Comparison of ENCODE assay signal across 11 cellular contexts in the genomic region with DNA sequence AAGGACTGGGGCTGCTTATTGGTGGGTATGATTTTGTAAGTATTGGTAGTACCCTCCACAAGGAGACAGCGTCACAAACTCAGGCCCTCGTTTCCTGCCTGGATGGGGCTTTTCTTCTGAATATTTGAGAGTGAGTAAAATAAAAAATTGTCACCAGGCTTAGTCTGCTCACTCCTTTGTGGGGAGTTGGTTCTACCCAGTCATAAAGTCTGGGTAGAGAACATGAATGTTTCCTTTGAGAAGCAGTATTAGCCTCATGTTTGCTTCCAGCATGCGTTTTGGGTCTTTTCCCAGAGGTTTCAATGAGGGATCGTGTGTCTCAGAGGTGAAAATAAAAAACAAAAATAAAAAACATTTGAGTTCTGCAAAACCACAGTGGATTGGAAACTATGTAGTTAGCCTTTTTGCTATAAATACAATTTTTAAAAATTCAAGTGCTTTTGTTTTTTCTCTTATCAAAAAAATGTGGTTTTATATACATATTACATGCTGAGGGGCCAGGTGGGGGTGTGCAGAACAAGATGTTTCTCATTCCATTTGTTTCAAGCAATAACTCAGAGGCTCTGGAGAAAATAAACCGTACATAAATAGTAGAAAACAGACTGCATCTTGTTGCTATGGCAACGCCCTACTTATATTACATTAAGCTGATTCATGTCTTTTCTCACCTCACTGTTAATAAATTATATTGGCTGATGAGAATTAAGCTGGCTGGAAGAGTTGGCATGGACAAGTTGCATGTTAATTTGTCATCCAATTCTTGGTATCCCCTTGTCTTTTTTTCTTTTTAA.
DNase-seq lines count a peak whose midpoint lies in the region; ATAC-seq, FAIRE-seq and TF ChIP-seq lines count a peak whose summit lies in the region.
"Had no signal": no experiment of that assay in that cellular context is flagged by ENCODE, and none has a peak within 500 bp of the region (broad histone marks: within the 10 kb centered on the region; RNA-seq: fewer than 3 reads in every experiment).

No MANE protein-coding gene starts in this region.

- H3K36me3 ChIP-seq in astrocyte (ENCODE audit: insufficient read depth, low read length) (no peaks in the 10 kb centered on the region), uterus (no peaks in the 10 kb centered on the region)
- H3K36me3 ChIP-seq: BE2C had no signal

- H3K36me3 Mint-ChIP-seq in natural killer cell (no peaks in the 10 kb centered on the region), astrocyte (ENCODE audit: low read depth, unreplicated experiment) (no peaks in the 10 kb centered on the region)
- H3K36me3 Mint-ChIP-seq in natural killer cell treated with Interleukin-12 subunit alpha and Interleukin-12 subunit beta and Interleukin-15 and Interleukin-18, amount 100 ng/mL, for 72 hours, result no peaks in the 10 kb centered on the region
- H3K36me3 Mint-ChIP-seq: naive B cell had no signal

- H3K27ac ChIP-seq in astrocyte (ENCODE audit: low read depth, low read length) (no peak overlapping the region), uterus (peak overlapping the region; percentile 56 to 70)

- no peak for TF ChIP-seq POLR2A in uterus (IDR thresholded peaks at IDR 0.05)

- H3K4me2 ChIP-seq in astrocyte (ENCODE audit: low read length), result no peak overlapping the region

- TF ChIP-seq CTCF in natural killer cell (IDR thresholded peaks at IDR 0.05) (no peak), astrocyte (IDR thresholded peaks at IDR 0.05; ENCODE audit: insufficient read depth, low read depth, low read length) (no peak), fibroblast of villous mesenchyme (IDR thresholded peaks at IDR 0.05; ENCODE audit: insufficient read depth, low read depth, low read length) (no peak), uterus (IDR thresholded peaks at IDR 0.05) (no peak), GM10248 (IDR thresholded peaks at IDR 0.05; ENCODE audit: control extremely low read depth, extremely low read depth, low read depth, missing control alignments) (no peak)

- H3K27me3 Mint-ChIP-seq in natural killer cell (ENCODE audit: low read depth in 2 of 2) (no peaks in the 10 kb centered on the region), astrocyte (ENCODE audit: low read depth, unreplicated experiment) (no peaks in the 10 kb centered on the region)
- no peaks in the 10 kb centered on the region for H3K27me3 Mint-ChIP-seq in natural killer cell treated with Interleukin-12 subunit alpha and Interleukin-12 subunit beta and Interleukin-15 and Interleukin-18, amount 100 ng/mL, for 72 hours
- H3K27me3 Mint-ChIP-seq: activated naive CD8-positive, alpha-beta T cell; naive B cell had no signal

- intact Hi-C loops in natural killer cell (cut with micrococcal nuclease) (no loop called here), uterus (cut with DNase I; ENCODE audit: low total_unique reads) (no loop called here)

- no peaks in the 10 kb centered on the region for H3K79me2 ChIP-seq in astrocyte (ENCODE audit: insufficient read depth, low read length)

- H3K4me1 ChIP-seq in astrocyte (ENCODE audit: insufficient read depth, low read length) (no peaks in the 10 kb centered on the region), uterus (peaks cover 0 to 5% of the 10 kb centered on the region in 2 donors)
- H3K4me1 ChIP-seq: BE2C had no signal

- H3K4me3 Mint-ChIP-seq in natural killer cell, result no peak overlapping the region
- H3K4me3 Mint-ChIP-seq in natural killer cell treated with Interleukin-12 subunit alpha and Interleukin-12 subunit beta and Interleukin-15 and Interleukin-18, amount 100 ng/mL, for 72 hours, result no peak overlapping the region
- no peak overlapping the region for H3K4me3 Mint-ChIP-seq in astrocyte (ENCODE audit: unreplicated experiment)
- H3K4me3 Mint-ChIP-seq: activated naive CD8-positive, alpha-beta T cell; naive B cell had no signal

- H3K9me3 Mint-ChIP-seq in natural killer cell (no peaks in the 10 kb centered on the region), astrocyte (ENCODE audit: unreplicated experiment) (no peaks in the 10 kb centered on the region)
- H3K9me3 Mint-ChIP-seq in natural killer cell treated with Interleukin-12 subunit alpha and Interleukin-12 subunit beta and Interleukin-15 and Interleukin-18, amount 100 ng/mL, for 72 hours, result no peaks in the 10 kb centered on the region

- no peak for FAIRE-seq in astrocyte (lab: Jason Lieb, UNC)

- H3K9ac ChIP-seq in astrocyte (ENCODE audit: low read length), result no peak overlapping the region

- no peak overlapping the region for H2AFZ ChIP-seq in astrocyte (ENCODE audit: low read depth, low read length)

- ATAC-seq in natural killer cell (peak in 2 of 3 donors; percentile 35 to 55), HG03460 (IDR thresholded peaks at IDR 0.05; ENCODE audit: unreplicated experiment) (no peak)
- no peak for ATAC-seq in natural killer cell treated with Interleukin-12 subunit alpha and Interleukin-12 subunit beta and Interleukin-15 and Interleukin-18, amount 100 ng/mL, for 72 hours

- POLR2A ChIA-PET in GM10248 (lab: Yijun Ruan, JAX), result no interaction called here

- H3K27ac Mint-ChIP-seq in natural killer cell (no peak overlapping the region), astrocyte (ENCODE audit: unreplicated experiment) (no peak overlapping the region)
- no peak overlapping the region for H3K27ac Mint-ChIP-seq in natural killer cell treated with Interleukin-12 subunit alpha and Interleukin-12 subunit beta and Interleukin-15 and Interleukin-18, amount 100 ng/mL, for 72 hours
- H3K27ac Mint-ChIP-seq: activated naive CD8-positive, alpha-beta T cell had no signal

- no peaks in the 10 kb centered on the region for H3K27me3 ChIP-seq in astrocyte (ENCODE audit: insufficient read depth, low read length)
- no peaks in the 10 kb centered on the region for H3K27me3 ChIP-seq in uterus
- H3K27me3 ChIP-seq: BE2C had no signal

- CTCF ChIA-PET in GM10248 (lab: Yijun Ruan, JAX), result no interaction called here

- H3K9me3 ChIP-seq in astrocyte (ENCODE audit: insufficient read depth, low read depth, low read length) (no peaks in the 10 kb centered on the region), uterus (no peaks in the 10 kb centered on the region)
- H3K9me3 ChIP-seq: BE2C had no signal

- H3K4me3 ChIP-seq in astrocyte (ENCODE audit: insufficient read depth, low read depth, low read length) (no peak overlapping the region), fibroblast of villous mesenchyme (ENCODE audit: low read depth, low read length) (no peak overlapping the region), uterus (no peak overlapping the region)

- no peaks in the 10 kb centered on the region for H4K20me1 ChIP-seq in astrocyte (ENCODE audit: insufficient read depth, low read length)

- no peak for DNase-seq in natural killer cell
- no peak for DNase-seq in natural killer cell treated with Interleukin-12 subunit alpha and Interleukin-12 subunit beta and Interleukin-15 and Interleukin-18, amount 100 ng/mL, for 72 hours (ENCODE audit: low spot score)
- DNase-seq in astrocyte (ENCODE audit: low read depth), result peak; percentile 59
- DNase-seq in fibroblast of villous mesenchyme (ENCODE audit: low read depth), result peak; percentile 92
- DNase-seq in uterus, result peak in 1 of 2 donors; percentile 46
- DNase-seq in stimulated activated naive CD4-positive, alpha-beta T cell (lab: John Stamatoyannopoulos, UW), result no peak
- DNase-seq in GM10248 (ENCODE audit: extremely low spot score), result no peak
- DNase-seq: BE2C, naive B cell had no signal

- no peaks in the 10 kb centered on the region for H3K4me1 Mint-ChIP-seq in natural killer cell
- H3K4me1 Mint-ChIP-seq in natural killer cell treated with Interleukin-12 subunit alpha and Interleukin-12 subunit beta and Interleukin-15 and Interleukin-18, amount 100 ng/mL, for 72 hours (ENCODE audit: low read depth in 2 of 2), result no peaks in the 10 kb centered on the region
- H3K4me1 Mint-ChIP-seq in astrocyte (ENCODE audit: low read depth, unreplicated experiment), result no peaks in the 10 kb centered on the region
- H3K4me1 Mint-ChIP-seq: naive B cell had no signal

Comparison
In these comparisons a context has a peak if more than half of its experiments do, and no peak if none do; other contexts are left out.
1. ATAC-seq: peak in natural killer cell (2 of 3); none in natural killer cell treated with Interleukin-12 subunit alpha and Interleukin-12 subunit beta and Interleukin-15 and Interleukin-18, amount 100 ng/mL, for 72 hours (0 of 2) and HG03460 (single experiment).
2. DNase-seq: peak in astrocyte (single experiment) and fibroblast of villous mesenchyme (single experiment); none in natural killer cell (single experiment), natural killer cell treated with Interleukin-12 subunit alpha and Interleukin-12 subunit beta and Interleukin-15 and Interleukin-18, amount 100 ng/mL, for 72 hours (single experiment), stimulated activated naive CD4-positive, alpha-beta T cell (0 of 6) and GM10248 (single experiment).